In the genomic region with DNA sequence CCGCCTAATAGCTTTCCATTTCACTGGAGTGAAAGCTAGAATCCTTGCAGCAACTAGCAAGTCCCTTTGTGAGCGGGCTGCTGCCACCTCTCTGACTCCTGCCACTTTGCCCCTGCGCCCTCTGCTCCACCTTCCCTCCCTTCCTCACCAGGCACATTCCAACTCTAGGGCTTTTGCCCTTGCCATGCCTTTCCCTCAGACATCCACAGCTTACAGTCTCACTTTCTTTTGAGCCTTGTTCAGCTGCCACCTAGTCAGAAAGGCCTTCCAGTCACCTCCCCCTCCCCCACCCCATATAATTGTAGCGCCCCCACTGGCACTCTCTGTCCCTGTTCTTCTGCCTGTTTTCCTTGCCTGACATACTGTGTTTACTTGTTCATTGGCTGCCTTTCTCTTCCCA, we compare ENCODE assay signal across 25 cellular contexts. TPM values are rescaled to one million over a fixed set of nuclear protein-coding genes. Genes with fewer than 3 reads are reported as not detected.
DNase-seq lines count a peak whose midpoint lies in the region; ATAC-seq and TF ChIP-seq lines count a peak whose summit lies in the region.
"Had no signal": no experiment of that assay in that cellular context is flagged by ENCODE, and none has a peak within 500 bp of the region (broad histone marks: within the 10 kb centered on the region; RNA-seq: fewer than 3 reads in every experiment).

No MANE protein-coding gene starts in this region.

- no peaks in the 10 kb centered on the region for H3K27me3 ChIP-seq in right cardiac atrium (ENCODE audit: control insufficient read depth, insufficient read depth)
- no peaks in the 10 kb centered on the region for H3K27me3 ChIP-seq in stomach
- H3K27me3 ChIP-seq: breast epithelium, dorsolateral prefrontal cortex had no signal

- ATAC-seq in Right ventricle myocardium inferior (peak; percentile 61), right cardiac atrium (peak in 1 of 2 donors; percentile 24), GM21723 (IDR thresholded peaks at IDR 0.05; ENCODE audit: unreplicated experiment) (no peak)
- ATAC-seq in central memory CD8-positive, alpha-beta T cell (replicated peaks; ENCODE audit: extremely low read depth, poor library complexity, severe bottlenecking), result no peak
- ATAC-seq: activated CD8-positive, alpha-beta T cell treated with anti-CD3 and anti-CD28 coated beads for 36 hours; activated naive CD4-positive, alpha-beta T cell treated with anti-CD3 and anti-CD28 coated beads, Interleukin-2, amount 50 U/mL, for 72 hours; esophagus mucosa; naive thymus-derived CD4-positive, alpha-beta T cell; T-helper 17 cell had no signal

- no peaks in the 10 kb centered on the region for H3K9me3 ChIP-seq in right cardiac atrium (ENCODE audit: control insufficient read depth, low read length)
- H3K9me3 ChIP-seq in stomach, result no peaks in the 10 kb centered on the region
- H3K9me3 ChIP-seq: breast epithelium had no signal

- WGBS in right cardiac atrium, result 88% methylated on average over 4 of the region's 4 CpGs
- WGBS in stomach, 5 donors, result 58 to 80% (median 66%) methylated on average over 4 of the region's 4 CpGs
- WGBS in lower leg skin, 2 donors, result 87% methylated on average over 4 of the region's 4 CpGs

- H3K27ac ChIP-seq in right cardiac atrium (ENCODE audit: low read length) (peak overlapping the region; percentile 9), stomach (peak overlapping the region; percentile 33 to 70 (median 59))
- H3K27ac ChIP-seq: breast epithelium, VCaP had no signal

- H3K36me3 Mint-ChIP-seq in central memory CD8-positive, alpha-beta T cell (ENCODE audit: insufficient read depth), result no peaks in the 10 kb centered on the region
- H3K36me3 Mint-ChIP-seq: activated naive CD4-positive, alpha-beta T cell treated with anti-CD3 and anti-CD28 coated beads, Interleukin-2, amount 50 U/mL, for 72 hours had no signal

- DNase-seq in Right ventricle myocardium inferior (ENCODE audit: missing footprints) (no peak), cardiac septum (ENCODE audit: low spot score) (no peak), right cardiac atrium (no peak), stomach (no peak), DMS153 (lab: John Stamatoyannopoulos, UW) (no peak), lower leg skin (ENCODE audit: low spot score in 2 of 2) (no peak)
- no peak for DNase-seq in central memory CD8-positive, alpha-beta T cell (ENCODE audit: low spot score in 2 of 2)
- DNase-seq: activated CD8-positive, alpha-beta T cell treated with anti-CD3 and anti-CD28 coated beads for 36 hours; activated T-cell treated with anti-CD3 and anti-CD28 coated beads, Interleukin-2, amount 50 U/mL, for 48 hours; dorsolateral prefrontal cortex; GOT3; mammary epithelial cell; naive thymus-derived CD4-positive, alpha-beta T cell; NCI-H187; NCI-H510A; SHP77 treated with DMSO at 0.1 percent for 48 hours; stimulated activated CD4-positive, alpha-beta T cell treated with anti-CD3 and anti-CD28 coated beads, Interleukin-12 subunit alpha, Interleukin-12 subunit beta, amount 100 ng/mL, for 4 hours; T-helper 17 cell had no signal

- H3K4me3 Mint-ChIP-seq in central memory CD8-positive, alpha-beta T cell, result no peak overlapping the region
- H3K4me3 Mint-ChIP-seq: activated CD8-positive, alpha-beta T cell treated with anti-CD3 and anti-CD28 coated beads for 36 hours; CD14-positive monocyte; naive thymus-derived CD4-positive, alpha-beta T cell; T-helper 17 cell had no signal

- TF ChIP-seq EP300 in stomach (IDR thresholded peaks at IDR 0.05), result no peak

- H3K4me1 Mint-ChIP-seq in central memory CD8-positive, alpha-beta T cell, result no peaks in the 10 kb centered on the region

- TF ChIP-seq POLR2A in stomach (IDR thresholded peaks at IDR 0.05) (no peak), lower leg skin (IDR thresholded peaks at IDR 0.05) (no peak)

- H3K4me3 ChIP-seq in right cardiac atrium (ENCODE audit: low read length) (no peak overlapping the region), stomach (no peak overlapping the region), lower leg skin (ENCODE audit: low read depth, poor library complexity, severe bottlenecking) (no peak overlapping the region)
- H3K4me3 ChIP-seq: breast epithelium, dorsolateral prefrontal cortex had no signal

- peak overlapping the region; percentile 50 for H3K27ac Mint-ChIP-seq in central memory CD8-positive, alpha-beta T cell (ENCODE audit: low read depth)
- H3K27ac Mint-ChIP-seq: activated CD8-positive, alpha-beta T cell treated with anti-CD3 and anti-CD28 coated beads for 36 hours; activated naive CD4-positive, alpha-beta T cell treated with anti-CD3 and anti-CD28 coated beads, Interleukin-2, amount 50 U/mL, for 72 hours; naive thymus-derived CD4-positive, alpha-beta T cell; progenitor cell of endocrine pancreas; T-helper 17 cell had no signal

- TF ChIP-seq CTCF in stomach (IDR thresholded peaks at IDR 0.05), result no peak
- no peak for TF ChIP-seq CTCF in lower leg skin (IDR thresholded peaks at IDR 0.05)

- H3K9me3 Mint-ChIP-seq in central memory CD8-positive, alpha-beta T cell, result no peaks in the 10 kb centered on the region
- H3K9me3 Mint-ChIP-seq: activated CD8-positive, alpha-beta T cell treated with anti-CD3 and anti-CD28 coated beads for 36 hours; activated naive CD4-positive, alpha-beta T cell treated with anti-CD3 and anti-CD28 coated beads, Interleukin-2, amount 50 U/mL, for 72 hours had no signal

- intact Hi-C loops in Right ventricle myocardium inferior (cut with DNase I) (no loop called here), cardiac septum (cut with DNase I) (no loop called here), right cardiac atrium (cut with DNase I) (no loop called here), stomach (cut with DNase I; ENCODE audit: low total_unique reads) (no loop called here), lower leg skin (cut with DNase I; ENCODE audit: low total_unique reads) (no loop called here)

- H3K4me1 ChIP-seq in right cardiac atrium (ENCODE audit: control insufficient read depth, insufficient read depth, low read length) (peaks cover 7% of the 10 kb centered on the region), stomach (peaks cover 40 to 76% (median 61%) of the 10 kb centered on the region in 4 donors)
- H3K4me1 ChIP-seq: breast epithelium had no signal

- H3K27me3 Mint-ChIP-seq in central memory CD8-positive, alpha-beta T cell, result no peaks in the 10 kb centered on the region
- H3K27me3 Mint-ChIP-seq: activated CD8-positive, alpha-beta T cell treated with anti-CD3 and anti-CD28 coated beads for 36 hours; progenitor cell of endocrine pancreas; T-helper 17 cell had no signal

- H3K36me3 ChIP-seq in stomach, result peaks cover 8 to 57% (median 26%) of the 10 kb centered on the region in 4 donors
- H3K36me3 ChIP-seq: breast epithelium had no signal

RNA-seq across cellular contexts. Expression of a gene that starts 31.0 kb away (rescaled TPM):
- total RNA-seq in Right ventricle myocardium inferior (67.0 TPM), cardiac septum (111 TPM), right cardiac atrium (10 to 100 TPM; 47.8 to 58.3 (median 51.1) TPM), stomach (1,000 to 10,000 TPM in 1 of 5 donors, 100 to 1,000 TPM in 3, 10 to 100 TPM in 1; 23.2 to 1,029 (median 220) TPM), lower leg skin (10 to 100 TPM; 12.9 to 53.6 (median 33.0) TPM)
- polyA plus RNA-seq in right cardiac atrium (77.4 TPM), stomach (1,000 to 10,000 TPM in 2 of 3 donors, 100 to 1,000 TPM in 1; 378 to 3,028 (median 2,014) TPM)
